1 cellular context compared by ENCODE assay signal in genomic region chr7:27182861-27183681, GRCh38.
TF ChIP-seq lines count a peak whose summit lies in the region.

No MANE protein-coding gene starts in this region.

TF ChIP-seq in HCT116, 20 proteins besides CTCF, POLR2A, EP300 and RAD21:
- TF ChIP-seq REST (IDR thresholded peaks at IDR 0.05; ENCODE audit: low read depth) (no peak), EGR1 (IDR thresholded peaks at IDR 0.05; ENCODE audit: low read depth) (no peak), YY1 (IDR thresholded peaks at IDR 0.05; ENCODE audit: extremely low read depth, insufficient replicate concordance, low read depth, low read length) (no peak), TCF7L2 (IDR thresholded peaks at IDR 0.05; ENCODE audit: borderline replicate concordance, extremely low read depth, insufficient read depth, insufficient read length) (no peak), ATF3 (IDR thresholded peaks at IDR 0.05) (no peak), POLR2AphosphoS5 (IDR thresholded peaks at IDR 0.05; ENCODE audit: low read depth, low read length) (no peak), CEBPB (IDR thresholded peaks at IDR 0.05; ENCODE audit: low read depth) (no peak), ELF1 (IDR thresholded peaks at IDR 0.05; ENCODE audit: borderline replicate concordance, low read depth) (no peak), JUND (IDR thresholded peaks at IDR 0.05) (no peak)
